Comparison of ENCODE assay signal across 22 cellular contexts in genomic region chr19:35136977-35137702, GRCh38. TPM values are rescaled to one million over a fixed set of nuclear protein-coding genes. Genes with fewer than 3 reads are reported as not detected.
A peak's percentile ranks its signal among the peaks of the same experiment; 100 is the strongest.
DNase-seq lines count a peak whose midpoint lies in the region; TF ChIP-seq lines count a peak whose summit lies in the region.
"Had no signal": no experiment of that assay in that cellular context is flagged by ENCODE, and none has a peak within 500 bp of the region (broad histone marks: within the 10 kb centered on the region; RNA-seq: fewer than 3 reads in every experiment).

No MANE protein-coding gene starts in this region.

- WGBS in transverse colon (ENCODE audit: low coverage in 1 of 2), 2 donors, result 44 to 52% methylated on average over 1 to 9 of the region's 9 CpGs

- no peaks in the 10 kb centered on the region for H3K9me3 Mint-ChIP-seq in nephron
- H3K9me3 Mint-ChIP-seq: activated B cell treated with CpG ODN at 0.5 μM for 24 hours; activated naive CD8-positive, alpha-beta T cell treated with anti-CD3 and anti-CD28 coated beads for 36 hours had no signal

- H3K36me3 ChIP-seq in transverse colon, result no peaks in the 10 kb centered on the region
- H3K36me3 ChIP-seq in OCI-LY7 (ENCODE audit: insufficient read depth, low read length), result no peaks in the 10 kb centered on the region

- no peak for TF ChIP-seq EP300 in transverse colon (IDR thresholded peaks at IDR 0.05; ENCODE audit: low read depth)

- TF ChIP-seq CTCF in coronary artery (IDR thresholded peaks at IDR 0.05) (no peak), nephron (IDR thresholded peaks at IDR 0.05; ENCODE audit: unreplicated experiment in 3 of 3) (no peak), transverse colon (IDR thresholded peaks at IDR 0.05) (no peak), OCI-LY7 (conservative IDR thresholded peaks at IDR 0.05; ENCODE audit: low read length) (no peak)

- intact Hi-C loops in transverse colon (cut with DNase I; ENCODE audit: low total_unique reads), result no loop called here
- intact Hi-C loops in OCI-LY7 (cut with micrococcal nuclease; ENCODE audit: unreplicated experiment), result no loop called here

- no peaks in the 10 kb centered on the region for H3K79me2 ChIP-seq in OCI-LY7 (ENCODE audit: insufficient read depth, low read depth, low read length)

- H3K4me3 ChIP-seq in coronary artery (no peak overlapping the region), transverse colon (no peak overlapping the region), OCI-LY7 (ENCODE audit: low read depth, low read length, poor library complexity, severe bottlenecking) (no peak overlapping the region)

- in situ Hi-C loops in transverse colon (cut with MboI; ENCODE audit: low pct_ligation_motif_present in 1 of 4, low pct_unique_long_range_greater_than_20kb in 1 of 4, low sequenced_read_pairs in 3 of 4), result no loop called here

- H4K20me1 ChIP-seq in OCI-LY7 (ENCODE audit: insufficient read depth, low read length), result no peaks in the 10 kb centered on the region

- H3K4me2 ChIP-seq in OCI-LY7 (ENCODE audit: low read length), result no peak overlapping the region

- no peak overlapping the region for H2AFZ ChIP-seq in OCI-LY7 (ENCODE audit: low read length)

- no peaks in the 10 kb centered on the region for H3K9me2 ChIP-seq in OCI-LY7 (ENCODE audit: insufficient read depth, low read length)

- H3K27ac ChIP-seq in coronary artery, result peak overlapping the region; percentile 23 to 99
- peak overlapping the region in 3 of 4 donors; percentile 73 to 91 (median 79) for H3K27ac ChIP-seq in transverse colon
- H3K27ac ChIP-seq in OCI-LY7 (ENCODE audit: low read depth, low read length, poor library complexity, severe bottlenecking), result no peak overlapping the region

- no peak for TF ChIP-seq POLR2A in transverse colon (IDR thresholded peaks at IDR 0.05)

- H3K4me3 Mint-ChIP-seq in nephron, result peak overlapping the region; percentile 13 to 34 (median 31)
- H3K4me3 Mint-ChIP-seq: activated B cell treated with CpG ODN at 0.5 μM for 24 hours; activated naive CD8-positive, alpha-beta T cell treated with anti-CD3 and anti-CD28 coated beads for 36 hours had no signal

- H3K36me3 Mint-ChIP-seq in nephron (ENCODE audit: low read depth), result no peaks in the 10 kb centered on the region
- H3K36me3 Mint-ChIP-seq: activated naive CD8-positive, alpha-beta T cell treated with anti-CD3 and anti-CD28 coated beads for 36 hours had no signal

- CTCF ChIA-PET in OCI-LY7 (lab: Charles Lee; ENCODE audit: unreplicated experiment), result interaction anchor here (0.8 to 2.5 kb wide), 2 partner anchors 50 to 70 kb away, joined by 3 to 16 read pairs; no protein-coding TSS in a partner anchor

- H3K9me3 ChIP-seq in transverse colon (no peaks in the 10 kb centered on the region), OCI-LY7 (ENCODE audit: low read length) (no peaks in the 10 kb centered on the region)

- peaks cover 4% of the 10 kb centered on the region for H3K27me3 ChIP-seq in transverse colon

- DNase-seq in NCI-H2029 (lab: John Stamatoyannopoulos, UW) (peak; percentile 10), NCI-H2029 treated with DMSO at 0.1 percent for 48 hours (lab: John Stamatoyannopoulos, UW) (no peak), coronary artery (ENCODE audit: low spot score) (no peak), transverse colon (no peak), COLO829 (ENCODE audit: low spot score) (no peak), NCI-H146 (lab: John Stamatoyannopoulos, UW) (no peak), OCI-LY7 (ENCODE audit: low spot score) (no peak)
- DNase-seq: activated B cell treated with CpG ODN at 0.5 μM for 24 hours; activated naive CD8-positive, alpha-beta T cell treated with anti-CD3 and anti-CD28 coated beads for 36 hours; head of caudate nucleus; NCI-H446 treated with DMSO at 0.1 percent for 48 hours; nucleus accumbens; SIG-M5; small intestine; stimulated activated CD4-positive, alpha-beta T cell treated with anti-CD3 and anti-CD28 coated beads, Interleukin-4, amount 100 ng/mL, for 4 hours; stimulated activated CD8-positive, alpha-beta memory T cell treated with anti-CD3 and anti-CD28 coated beads, Interleukin-4, amount 100 ng/mL, for 48 hours; T-helper 2 cell had no signal

- peaks cover 53% of the 10 kb centered on the region for H3K4me1 Mint-ChIP-seq in nephron

- H3K4me1 ChIP-seq in transverse colon (peaks cover 16 to 58% (median 32%) of the 10 kb centered on the region in 4 donors), OCI-LY7 (ENCODE audit: insufficient read depth, low read length, poor library complexity, severe bottlenecking) (peaks cover 23% of the 10 kb centered on the region)

- POLR2A ChIA-PET in OCI-LY7 (lab: Charles Lee), result interaction anchor here (0.6 to 1.1 kb wide), 2 partner anchors 13 to 67 kb away, joined by 3 to 4 read pairs; no protein-coding TSS in a partner anchor

- no TSS peak for BruUV-seq in OCI-LY7 (replicated peaks; lab: Mats Ljungman, UMichigan)

- H3K27me3 Mint-ChIP-seq in nephron (ENCODE audit: low read depth), result peaks cover 30% of the 10 kb centered on the region
- H3K27me3 Mint-ChIP-seq: activated B cell treated with CpG ODN at 0.5 μM for 24 hours; activated naive CD8-positive, alpha-beta T cell treated with anti-CD3 and anti-CD28 coated beads for 36 hours had no signal

- peak overlapping the region; percentile 23 to 80 (median 46) for H3K27ac Mint-ChIP-seq in nephron
- H3K27ac Mint-ChIP-seq: activated B cell treated with CpG ODN at 0.5 μM for 24 hours; activated naive CD8-positive, alpha-beta T cell treated with anti-CD3 and anti-CD28 coated beads for 36 hours had no signal

RNA-seq across cellular contexts. Expression of gene FXYD1, which starts 1.5 kb away (rescaled TPM):
- total RNA-seq in transverse colon (10 to 100 TPM in 2 of 4 donors, not detected in 2; 10.6 to 29.2 TPM), OCI-LY7 (2022) (5.5 and 11.5 TPM in 2 replicates)
- total RNA-seq in OCI-LY7 (2014; rRNA removed; shearing (Covaris generic)), result 0.57 and 1.8 TPM in 2 replicates
- total RNA-seq: bronchial epithelial cell, HT-29, LHCN-M2 had no signal

RNA-seq across cellular contexts. Expression of gene LGI4, which starts 2.3 kb away (rescaled TPM):
- total RNA-seq in transverse colon, result 10 to 100 TPM in 3 of 4 donors, 1 to 10 TPM in 1; 9.8 to 71.8 (median 25.9) TPM
- total RNA-seq in OCI-LY7 (2014; rRNA removed; shearing (Covaris generic)), result 0.28 and 1.1 TPM in 2 replicates
- total RNA-seq in OCI-LY7 (2022), result 2.7 and 5.9 TPM in 2 replicates
- total RNA-seq: activated B cell treated with CpG ODN at 0.5 μM for 24 hours; activated naive CD8-positive, alpha-beta T cell treated with anti-CD3 and anti-CD28 coated beads for 36 hours; bronchial epithelial cell; HT-29; LHCN-M2 had no signal

RNA-seq across cellular contexts. Expression of gene FXYD7, which starts 5.9 kb away (rescaled TPM):
- total RNA-seq in transverse colon (not detected), OCI-LY7 (2022) (6.1 and 6.3 TPM in 2 replicates)
- total RNA-seq in OCI-LY7 (2014; rRNA removed; shearing (Covaris generic)), result 0.50 and 1.2 TPM in 2 replicates
- total RNA-seq: bronchial epithelial cell, esophagus mucosa, HT-29, LHCN-M2 had no signal

RNA-seq across cellular contexts. Expression of gene FXYD5, which starts 17.4 kb away (rescaled TPM):
- total RNA-seq in transverse colon (10 to 100 TPM in 2 of 4 donors, 1 to 10 TPM in 2; 2.0 to 57.2 (median 15.1) TPM), OCI-LY7 (2022) (147 and 155 TPM in 2 replicates)
- 76.8 and 82.1 TPM in 2 replicates for total RNA-seq in OCI-LY7 (2014; rRNA removed; shearing (Covaris generic))

RNA-seq across cellular contexts. Expression of gene FXYD3, which starts 21.5 kb away (rescaled TPM):
- total RNA-seq in transverse colon (1,000 to 10,000 TPM; 1,678 to 4,641 (median 3,622) TPM), OCI-LY7 (2022) (0.88 TPM in 1 of 2 replicates, not detected in the other)
- total RNA-seq in OCI-LY7 (2014; rRNA removed; shearing (Covaris generic)), result 0.35 TPM in 1 of 2 replicates, not detected in the other
- total RNA-seq: activated B cell treated with CpG ODN at 0.5 μM for 24 hours; activated naive CD8-positive, alpha-beta T cell treated with anti-CD3 and anti-CD28 coated beads for 36 hours; LHCN-M2 had no signal
